ENCODE assay signal across 8 cellular contexts in genomic region chr7:55365103-55365679, GRCh38. TPM values are rescaled to one million over a fixed set of nuclear protein-coding genes. Genes with fewer than 3 reads are reported as not detected.
DNase-seq lines count a peak whose midpoint lies in the region; ATAC-seq lines count a peak whose summit lies in the region.

Gene LANCL2, plus strand, starts transcription at chr7:55365337. Its CDS starts 689 bp downstream, at chr7:55366026.

- H3K4me3 ChIP-seq in CD4-positive, CD25-positive, alpha-beta regulatory T cell (ENCODE audit: low read depth, low read length) = peak within 1 kb of the TSS; percentile 99
- H3K4me3 ChIP-seq in NT2/D1 (ENCODE audit: insufficient read length, low read depth) = peak within 1 kb of the TSS; percentile 99

- peaks cover 20% of the 10 kb centered on the region for H3K4me1 ChIP-seq in CD4-positive, CD25-positive, alpha-beta regulatory T cell (ENCODE audit: control insufficient read depth, insufficient read depth, low read length, poor library complexity, severe bottlenecking)
- peaks cover 5% of the 10 kb centered on the region for H3K4me1 ChIP-seq in NT2/D1 (ENCODE audit: insufficient read depth, insufficient read length)

- intact Hi-C loops in sciatic nerve (cut with DNase I) = no loop called here

- peak within 1 kb of the TSS; percentile 93 to 99 (median 97) for H3K27ac Mint-ChIP-seq in CD4-positive, CD25-positive, alpha-beta regulatory T cell

- H3K27me3 Mint-ChIP-seq in CD4-positive, CD25-positive, alpha-beta regulatory T cell = peaks cover 20% of the 10 kb centered on the region

- peaks cover 4% of the 10 kb centered on the region for H3K36me3 Mint-ChIP-seq in CD4-positive, CD25-positive, alpha-beta regulatory T cell

- H3K4me1 Mint-ChIP-seq in CD4-positive, CD25-positive, alpha-beta regulatory T cell = peaks cover 14 to 28% (median 19%) of the 10 kb centered on the region in 4 donors

- H3K9me3 Mint-ChIP-seq in CD4-positive, CD25-positive, alpha-beta regulatory T cell = no peaks in the 10 kb centered on the region

- H3K9me3 ChIP-seq in CD4-positive, CD25-positive, alpha-beta regulatory T cell (ENCODE audit: control insufficient read depth in 2 of 2, low read length in 2 of 2) = no peaks in the 10 kb centered on the region
- no peaks in the 10 kb centered on the region for H3K9me3 ChIP-seq in NT2/D1 (ENCODE audit: insufficient read depth, low read length)

- H3K4me3 Mint-ChIP-seq in CD4-positive, CD25-positive, alpha-beta regulatory T cell = peak within 1 kb of the TSS; percentile 95 to 98 (median 96)

- H3K9ac ChIP-seq in NT2/D1 (ENCODE audit: insufficient read length, low read depth) = peak within 1 kb of the TSS; percentile 99

- H3K27me3 ChIP-seq in CD4-positive, CD25-positive, alpha-beta regulatory T cell (ENCODE audit: control insufficient read depth, insufficient read depth, low read length) = no peaks in the 10 kb centered on the region
- no peaks in the 10 kb centered on the region for H3K27me3 ChIP-seq in NT2/D1 (ENCODE audit: insufficient read depth, insufficient read length)

- H3K36me3 ChIP-seq in CD4-positive, CD25-positive, alpha-beta regulatory T cell (ENCODE audit: control insufficient read depth, insufficient read depth, low read length) = no peaks in the 10 kb centered on the region
- H3K36me3 ChIP-seq in NT2/D1 (ENCODE audit: insufficient read depth, insufficient read length, low read length) = peaks cover 13% of the 10 kb centered on the region

- ATAC-seq in CD4-positive, CD25-positive, alpha-beta regulatory T cell (ENCODE audit: low read depth in 2 of 2) = peak; percentile 8 to 17
- peak; percentile 33 for ATAC-seq in GM19372 (IDR thresholded peaks at IDR 0.05; ENCODE audit: low read depth, unreplicated experiment)
- peak; percentile 34 for ATAC-seq in HG03432 (IDR thresholded peaks at IDR 0.05; ENCODE audit: unreplicated experiment)
- ATAC-seq in sciatic nerve = peak; percentile 2

- DNase-seq in CD4-positive, CD25-positive, alpha-beta regulatory T cell = peak in 2 of 3 donors; percentile 44 to 59
- DNase-seq in NT2/D1 (ENCODE audit: low read depth, low spot score) (peak; percentile 39), hippocampal formation (lab: John Stamatoyannopoulos, UW) (peak; percentile 49 to 68), sciatic nerve (ENCODE audit: low spot score) (peak; percentile 67), dedifferentiated amniotic fluid mesenchymal stem cell (ENCODE audit: extremely low spot score) (no peak)

- H3K27ac ChIP-seq in CD4-positive, CD25-positive, alpha-beta regulatory T cell (ENCODE audit: insufficient read depth, low read length, poor library complexity, severe bottlenecking) = peak within 1 kb of the TSS; percentile 97
- peak within 1 kb of the TSS; percentile 98 for H3K27ac ChIP-seq in angular gyrus (ENCODE audit: low read depth, low read length)

RNA-seq across cellular contexts. Expression of gene LANCL2, which starts in this region (rescaled TPM):
- 7.6 TPM for total RNA-seq in CD4-positive, CD25-positive, alpha-beta regulatory T cell
- 10 to 100 TPM in 3 of 4 donors, 1 to 10 TPM in 1; 8.0 to 11.7 (median 10.5) TPM for polyA plus RNA-seq in CD4-positive, CD25-positive, alpha-beta regulatory T cell
- total RNA-seq in sciatic nerve = 9.3 TPM
